20 cellular contexts compared by ENCODE assay signal in genomic region chr3:47028146-47028545, GRCh38. TPM values are rescaled to one million over a fixed set of nuclear protein-coding genes. Genes with fewer than 3 reads are reported as not detected.
DNase-seq lines count a peak whose midpoint lies in the region; ATAC-seq and TF ChIP-seq lines count a peak whose summit lies in the region.
"Had no signal": no experiment of that assay in that cellular context is flagged by ENCODE, and none has a peak within 500 bp of the region (broad histone marks: within the 10 kb centered on the region; RNA-seq: fewer than 3 reads in every experiment).

No MANE protein-coding gene starts in this region.

- ATAC-seq in CD8-positive, alpha-beta T cell, result no peak
- ATAC-seq in memory B cell (ENCODE audit: low read depth), result no peak
- ATAC-seq: Panc1 had no signal

- H2AFZ ChIP-seq in trophoblast cell (ENCODE audit: insufficient read depth, low read length, poor library complexity), result no peak overlapping the region

- H2BK5ac ChIP-seq in trophoblast cell (ENCODE audit: low read depth, low read length, poor library complexity), result no peak overlapping the region

- H3K36me3 ChIP-seq in CD8-positive, alpha-beta T cell (ENCODE audit: insufficient read depth, low read length), result peaks cover 3% of the 10 kb centered on the region
- peaks cover 0 to 3% of the 10 kb centered on the region in 2 experiments for H3K36me3 ChIP-seq in trophoblast cell (ENCODE audit: control insufficient read depth in 1 of 2, insufficient read depth in 2 of 2, low read length in 2 of 2)
- H3K36me3 ChIP-seq in testis (ENCODE audit: low read depth, missing control alignments), result no peaks in the 10 kb centered on the region
- H3K36me3 ChIP-seq: SJCRH30 had no signal

- no peaks in the 10 kb centered on the region for H3K79me1 ChIP-seq in trophoblast cell (ENCODE audit: low read length)

- peaks cover 42% of the 10 kb centered on the region for H3K4me1 Mint-ChIP-seq in CD8-positive, alpha-beta T cell (ENCODE audit: low read depth)
- H3K4me1 Mint-ChIP-seq in IgD-negative memory B cell (peaks cover 13 to 24% (median 14%) of the 10 kb centered on the region in 3 donors), memory B cell (peaks cover 23% of the 10 kb centered on the region)

- H3K18ac ChIP-seq in trophoblast cell (ENCODE audit: low read length), result no peak overlapping the region

- H3K4me3 ChIP-seq in CD8-positive, alpha-beta T cell (ENCODE audit: low read depth, low read length), result no peak overlapping the region
- no peak overlapping the region for H3K4me3 ChIP-seq in trophoblast cell (ENCODE audit: low read depth, low read length)
- H3K4me3 ChIP-seq in testis, result no peak overlapping the region
- H3K4me3 ChIP-seq: HAP-1, SJCRH30 had no signal

- H3K27ac ChIP-seq in CD8-positive, alpha-beta T cell (ENCODE audit: low read depth, low read length), result no peak overlapping the region
- H3K27ac ChIP-seq in trophoblast cell (ENCODE audit: low read depth, low read length) (peak overlapping the region; percentile 41), testis (no peak overlapping the region)
- H3K27ac ChIP-seq: SJCRH30 had no signal

- H3K27me3 ChIP-seq in CD8-positive, alpha-beta T cell (ENCODE audit: insufficient read depth, low read length), result no peaks in the 10 kb centered on the region
- H3K27me3 ChIP-seq in trophoblast cell (ENCODE audit: insufficient read depth, low read length) (no peaks in the 10 kb centered on the region), testis (no peaks in the 10 kb centered on the region)
- H3K27me3 ChIP-seq: SJCRH30 had no signal

- no peaks in the 10 kb centered on the region for H3K27me3 Mint-ChIP-seq in CD8-positive, alpha-beta T cell (ENCODE audit: low read depth)
- H3K27me3 Mint-ChIP-seq in IgD-negative memory B cell, result no peaks in the 10 kb centered on the region
- no peaks in the 10 kb centered on the region for H3K27me3 Mint-ChIP-seq in memory B cell

- H3K79me2 ChIP-seq in trophoblast cell (ENCODE audit: control insufficient read depth, insufficient read depth, low read length, poor library complexity), result no peaks in the 10 kb centered on the region

- H3K27ac Mint-ChIP-seq in CD8-positive, alpha-beta T cell, result peak overlapping the region; percentile 30
- H3K27ac Mint-ChIP-seq in IgD-negative memory B cell (peak overlapping the region in 2 of 3 donors; percentile 16 to 89), memory B cell (peak overlapping the region; percentile 12)

- H2AK5ac ChIP-seq in trophoblast cell (ENCODE audit: low read length), result no peak overlapping the region

- peaks cover 53% of the 10 kb centered on the region for H3K36me3 Mint-ChIP-seq in CD8-positive, alpha-beta T cell
- H3K36me3 Mint-ChIP-seq in IgD-negative memory B cell, result peaks cover 4% of the 10 kb centered on the region
- peaks cover 21% of the 10 kb centered on the region for H3K36me3 Mint-ChIP-seq in memory B cell

- H2BK12ac ChIP-seq in trophoblast cell (ENCODE audit: low read length), result no peak overlapping the region

- POLR2A ChIA-PET in CD8-positive, alpha-beta T cell (lab: Charles Lee), result interaction anchor here (0.7 kb wide), 1 partner anchor 14 kb away, joined by 3 read pairs; no protein-coding TSS in a partner anchor

- no peak for TF ChIP-seq CTCF in CD8-positive, alpha-beta T cell (IDR thresholded peaks at IDR 0.05)
- no peak for TF ChIP-seq CTCF in testis (IDR thresholded peaks at IDR 0.05)

- WGBS in trophoblast cell (ENCODE audit: extremely low coverage, insufficient coverage, insufficient read length), result no CpG with 5 or more reads among the region's 3 CpGs
- WGBS in testis, 2 donors, result 59 to 87% methylated on average over 3 of the region's 3 CpGs

- peak overlapping the region; percentile 30 for H4K12ac ChIP-seq in trophoblast cell (ENCODE audit: low read depth, low read length)

- H3K4me3 Mint-ChIP-seq in CD8-positive, alpha-beta T cell, result no peak overlapping the region
- no peak overlapping the region for H3K4me3 Mint-ChIP-seq in IgD-negative memory B cell
- no peak overlapping the region for H3K4me3 Mint-ChIP-seq in memory B cell

- H3K14ac ChIP-seq in trophoblast cell (ENCODE audit: low read length), result no peak overlapping the region

- H3K4ac ChIP-seq in trophoblast cell (ENCODE audit: low read depth, low read length), result no peak overlapping the region

- intact Hi-C loops in CD8-positive, alpha-beta T cell (cut with DNase I, micrococcal nuclease), result no loop called here
- intact Hi-C loops in testis (cut with DNase I; ENCODE audit: low total_unique reads), result no loop called here

- H2BK120ac ChIP-seq in trophoblast cell (ENCODE audit: insufficient read depth, low read length, poor library complexity), result no peak overlapping the region

- no peaks in the 10 kb centered on the region for H3K9me3 ChIP-seq in CD8-positive, alpha-beta T cell (ENCODE audit: low read length)
- H3K9me3 ChIP-seq in trophoblast cell (ENCODE audit: insufficient read depth, low read depth, low read length) (no peaks in the 10 kb centered on the region), testis (no peaks in the 10 kb centered on the region)
- H3K9me3 ChIP-seq: HAP-1, SJCRH30 had no signal

- no peak overlapping the region for H4K91ac ChIP-seq in trophoblast cell (ENCODE audit: low read depth, low read length)

- peaks cover 13% of the 10 kb centered on the region for H3K4me1 ChIP-seq in CD8-positive, alpha-beta T cell (ENCODE audit: insufficient read depth, low read length)
- H3K4me1 ChIP-seq in trophoblast cell (ENCODE audit: control insufficient read depth in 1 of 2, insufficient read depth in 2 of 2, low read length in 2 of 2) (peaks cover 0 to 4% of the 10 kb centered on the region in 2 experiments), testis (peaks cover 4% of the 10 kb centered on the region)
- H3K4me1 ChIP-seq: HAP-1, SJCRH30 had no signal

- H3K9me3 Mint-ChIP-seq in CD8-positive, alpha-beta T cell, result no peaks in the 10 kb centered on the region
- H3K9me3 Mint-ChIP-seq in IgD-negative memory B cell (no peaks in the 10 kb centered on the region), memory B cell (no peaks in the 10 kb centered on the region)

- no peak for DNase-seq in CD8-positive, alpha-beta T cell
- no peak for DNase-seq in memory B cell (ENCODE audit: low spot score in 2 of 2)
- DNase-seq in trophoblast cell, result peak in 1 of 2 donors; percentile 24
- DNase-seq in testis, result no peak
- no peak for DNase-seq in NCI-H1930 (lab: John Stamatoyannopoulos, UW)
- DNase-seq in NCI-H82 (lab: John Stamatoyannopoulos, UW), result no peak
- DNase-seq: AML-193, DMS153, GF-D8, MM.1S, NCI-H1092, NCI-H146, NCI-H2081, NCI-H2171 treated with DMSO at 0.1 percent for 48 hours, NCI-H446, NCI-H526 treated with DMSO at 0.1 percent for 48 hours, SJCRH30 had no signal

- no peak overlapping the region for H3K23ac ChIP-seq in trophoblast cell (ENCODE audit: low read length)

- H3K9ac ChIP-seq in trophoblast cell (ENCODE audit: low read length), result no peak overlapping the region

- CTCF ChIA-PET in CD8-positive, alpha-beta T cell (lab: Charles Lee), result interaction anchor here (1.6 kb wide), 1 partner anchor 13 kb away, joined by 5 read pairs; no protein-coding TSS in a partner anchor

- no peak overlapping the region for H3K4me2 ChIP-seq in trophoblast cell (ENCODE audit: low read length)

- H4K8ac ChIP-seq in trophoblast cell (ENCODE audit: low read depth, low read length), result no peak overlapping the region

- no peak for TF ChIP-seq POLR2A in testis (IDR thresholded peaks at IDR 0.05)

RNA-seq across cellular contexts. Expression of gene NBEAL2, which starts 48.7 kb away (rescaled TPM):
- 100 to 1,000 TPM; 187 to 201 TPM for total RNA-seq in CD8-positive, alpha-beta T cell
- polyA plus RNA-seq in IgD-negative memory B cell, result 6.7 TPM
- 18.1 and 18.9 TPM in 2 replicates for polyA plus RNA-seq in trophoblast cell (2013)
- 10 to 100 TPM; 40.2 to 44.8 TPM for total RNA-seq in testis
- polyA plus RNA-seq in testis (ENCODE audit: insufficient read depth, low read depth, low replicate concordance), result 16.2 TPM

RNA-seq across cellular contexts. Expression of gene CCDC12, which starts 51.6 kb away (rescaled TPM):
- 100 to 1,000 TPM in 1 of 2 experiments, 10 to 100 TPM in 1; 99.9 to 107 TPM for total RNA-seq in CD8-positive, alpha-beta T cell
- polyA plus RNA-seq in IgD-negative memory B cell (151 TPM), testis (ENCODE audit: insufficient read depth, low read depth, low replicate concordance) (43.3 TPM)
- polyA plus RNA-seq in trophoblast cell (2013), result 47.9 and 48.1 TPM in 2 replicates
- 10 to 100 TPM; 59.6 to 66.6 TPM for total RNA-seq in testis

Comparison
In these comparisons a context has a peak if more than half of its experiments do, and no peak if none do; other contexts are left out.
1. RNA of gene NBEAL2, which starts 48.7 kb away (total RNA-seq): 187 to 201 TPM in CD8-positive, alpha-beta T cell; 40.2 to 44.8 TPM in testis; every median in the first group is over 4 times any median in the second.
2. Peak in every context shown above with its lines, with median percentiles within 50 percentile points of each other: H3K27ac Mint-ChIP-seq.